Comparison of ENCODE assay signal across 16 cellular contexts in genomic region chr1:205665216-205665757, GRCh38. TPM values are rescaled to one million over a fixed set of nuclear protein-coding genes. Genes with fewer than 3 reads are reported as not detected.
DNase-seq lines count a peak whose midpoint lies in the region; ATAC-seq, FAIRE-seq and TF ChIP-seq lines count a peak whose summit lies in the region.
"Had no signal": no experiment of that assay in that cellular context is flagged by ENCODE, and none has a peak within 500 bp of the region (broad histone marks: within the 10 kb centered on the region; RNA-seq: fewer than 3 reads in every experiment).

No MANE protein-coding gene starts in this region.

- H3K36me3 Mint-ChIP-seq in activated B cell treated with CpG ODN at 0.5 μM for 24 hours (ENCODE audit: low read depth): peaks cover 11% of the 10 kb centered on the region
- H3K36me3 Mint-ChIP-seq in naive B cell: peaks cover 0 to 6% of the 10 kb centered on the region in 2 donors
- H3K36me3 Mint-ChIP-seq: CD8-positive, alpha-beta T cell had no signal

- H3K79me2 ChIP-seq in Loucy (ENCODE audit: insufficient read depth, low read length): peaks cover 42% of the 10 kb centered on the region

- CTCF ChIA-PET in activated B cell treated with CpG ODN at 0.5 μM for 24 hours (lab: Charles Lee): interaction anchor here (1.0 to 18.8 kb wide), 4 partner anchors 43 to 312 kb away, joined by 3 to 628 read pairs (median 5); no protein-coding TSS in a partner anchor

- intact Hi-C loops in activated B cell treated with CpG ODN at 0.5 μM for 24 hours (cut with micrococcal nuclease): loop anchor here (10.0 kb wide), 1 partner anchor 1160 kb away; no protein-coding TSS in a partner anchor

- no peaks in the 10 kb centered on the region for H3K9me3 ChIP-seq in Loucy (ENCODE audit: insufficient read depth, low read depth, low read length)
- H3K9me3 ChIP-seq: left lung, psoas muscle, tibial artery had no signal

- ATAC-seq in activated B cell treated with CpG ODN at 0.5 μM for 24 hours (ENCODE audit: low read depth) (no peak), naive B cell (ENCODE audit: low read depth in 2 of 2) (peak; percentile 22 to 30), GM19455 (IDR thresholded peaks at IDR 0.05; ENCODE audit: unreplicated experiment) (no peak)
- ATAC-seq: CD8-positive, alpha-beta T cell; left lung had no signal

- peak overlapping the region; percentile 3 for H3K9ac ChIP-seq in Loucy (ENCODE audit: low read depth, low read length, poor library complexity, severe bottlenecking)

- FAIRE-seq in GM12891 (lab: Jason Lieb, UNC): peak; percentile 40

- peak overlapping the region; percentile 35 for H3K4me3 Mint-ChIP-seq in activated B cell treated with CpG ODN at 0.5 μM for 24 hours
- peak overlapping the region; percentile 35 to 89 (median 64) for H3K4me3 Mint-ChIP-seq in naive B cell
- H3K4me3 Mint-ChIP-seq: CD8-positive, alpha-beta T cell had no signal

- H3K4me1 ChIP-seq in Loucy (ENCODE audit: insufficient read depth, low read length, poor library complexity, severe bottlenecking): peaks cover 47% of the 10 kb centered on the region
- H3K4me1 ChIP-seq: psoas muscle had no signal

- H3F3A ChIP-seq in Loucy (ENCODE audit: low read depth): no peaks in the 10 kb centered on the region

- no peak for TF ChIP-seq POLR2A in GM12891 (IDR thresholded peaks at IDR 0.05; ENCODE audit: low read depth, low read length)

- POLR2A ChIA-PET in activated B cell treated with CpG ODN at 0.5 μM for 24 hours (lab: Charles Lee): interaction anchor here (1.0 to 1.5 kb wide), 2 partner anchors 12 to 34 kb away, joined by 3 to 5 read pairs; no protein-coding TSS in a partner anchor

- peaks cover 23% of the 10 kb centered on the region; the same call in 1 of the 2 replicates for H3K36me3 ChIP-seq in Loucy (ENCODE audit: insufficient read depth, low read length)
- H3K36me3 ChIP-seq: left lung, tibial artery had no signal

- DNase-seq in GM12891 (ENCODE audit: insufficient read length, low spot score) (no peak), activated B cell treated with CpG ODN at 0.5 μM for 24 hours (no peak), naive B cell (peak; percentile 70), NCI-H510A (lab: John Stamatoyannopoulos, UW) (no peak), A172 (ENCODE audit: low spot score) (no peak)
- no peak for DNase-seq in NK-92 treated with Interleukin-12 subunit alpha and Interleukin-12 subunit beta, amount 100 ng/mL, for 24 hours (lab: John Stamatoyannopoulos, UW)
- DNase-seq: activated CD4-positive, alpha-beta T cell treated with anti-CD3 and anti-CD28 coated beads, Interleukin-2, amount 50 U/mL, for 1 hour; activated gamma-delta T cell treated with Interleukin-2 at 50 U/mL for 16 hours; CD8-positive, alpha-beta T cell; left lung; NCI-H2029 treated with DMSO at 0.1 percent for 48 hours; psoas muscle; SHP77 treated with DMSO at 0.1 percent for 48 hours; tibial artery had no signal

- H3K27me3 Mint-ChIP-seq in activated B cell treated with CpG ODN at 0.5 μM for 24 hours: no peaks in the 10 kb centered on the region
- H3K27me3 Mint-ChIP-seq in naive B cell: no peaks in the 10 kb centered on the region

- H2AFZ ChIP-seq in Loucy (ENCODE audit: low read length): no peak overlapping the region

- no peaks in the 10 kb centered on the region for H3K9me2 ChIP-seq in Loucy (replicated peaks; ENCODE audit: low read depth, low read length)

- peak overlapping the region; percentile 2 for H3K4me2 ChIP-seq in Loucy (ENCODE audit: low read depth, low read length, poor library complexity, severe bottlenecking)

- H4K20me1 ChIP-seq in Loucy (ENCODE audit: insufficient read depth, low read length, poor library complexity, severe bottlenecking): no peaks in the 10 kb centered on the region

- H3K27ac Mint-ChIP-seq in activated B cell treated with CpG ODN at 0.5 μM for 24 hours (peak overlapping the region; percentile 81), naive B cell (peak overlapping the region; percentile 87 to 97 (median 95))
- H3K27ac Mint-ChIP-seq: CD8-positive, alpha-beta T cell had no signal

- peaks cover 65% of the 10 kb centered on the region for H3K4me1 Mint-ChIP-seq in activated B cell treated with CpG ODN at 0.5 μM for 24 hours
- H3K4me1 Mint-ChIP-seq in naive B cell: peaks cover 69 to 95% (median 89%) of the 10 kb centered on the region in 3 donors

- no peaks in the 10 kb centered on the region for H3K27me3 ChIP-seq in Loucy (ENCODE audit: insufficient read depth, low read length, poor library complexity, severe bottlenecking)

- H3K4me3 ChIP-seq in Loucy (ENCODE audit: low read length, poor library complexity, severe bottlenecking): no peak overlapping the region
- H3K4me3 ChIP-seq: left lung, psoas muscle, tibial artery had no signal

- no peaks in the 10 kb centered on the region for H3K9me3 Mint-ChIP-seq in activated B cell treated with CpG ODN at 0.5 μM for 24 hours
- no peaks in the 10 kb centered on the region for H3K9me3 Mint-ChIP-seq in naive B cell
- H3K9me3 Mint-ChIP-seq: CD8-positive, alpha-beta T cell had no signal

- TF ChIP-seq CTCF in Loucy (conservative IDR thresholded peaks at IDR 0.05; ENCODE audit: low read length): no peak
- TF ChIP-seq CTCF in activated B cell treated with CpG ODN at 0.5 μM for 24 hours (IDR thresholded peaks at IDR 0.05): no peak

TF ChIP-seq in GM12891, 5 proteins besides CTCF, POLR2A, EP300 and RAD21:
- TF ChIP-seq POU2F2 (IDR thresholded peaks at IDR 0.05; ENCODE audit: low read depth, low read length) (no peak), PAX5 (IDR thresholded peaks at IDR 0.05; ENCODE audit: insufficient read depth, low read length, severe bottlenecking) (no peak), TAF1 (IDR thresholded peaks at IDR 0.05; ENCODE audit: low read depth, low read length) (no peak), POLR2AphosphoS5 (IDR thresholded peaks at IDR 0.05; ENCODE audit: low read depth, low read length) (no peak)

RNA-seq across cellular contexts. Expression of gene SLC45A3, which starts 15.0 kb away (rescaled TPM):
- 1.4 TPM for polyA plus RNA-seq in GM12891 (2012; ENCODE audit: low read depth, missing spikeins)
- 6.9 and 7.4 TPM in 2 replicates for total RNA-seq in activated B cell treated with CpG ODN at 0.5 μM for 24 hours
- 1 to 10 TPM in 5 of 6 donors, under 1 TPM in 1; 0.96 to 5.4 (median 4.0) TPM for polyA plus RNA-seq in naive B cell (ENCODE audit: low read depth in 6 of 6)
- 11.1 and 13.0 TPM in 2 replicates for total RNA-seq in A172 (2014; rRNA removed; shearing (Covaris generic))

RNA-seq across cellular contexts. Expression of gene ELK4, which starts 33.5 kb away (rescaled TPM):
- polyA plus RNA-seq in GM12891 (2012; ENCODE audit: low read depth, missing spikeins): 5.5 TPM
- 130 and 141 TPM in 2 replicates for total RNA-seq in activated B cell treated with CpG ODN at 0.5 μM for 24 hours
- 10 to 100 TPM in 1 of 6 donors, 1 to 10 TPM in 5; 4.8 to 10.2 (median 6.0) TPM for polyA plus RNA-seq in naive B cell (ENCODE audit: low read depth in 6 of 6)
- 17.7 and 18.4 TPM in 2 replicates for total RNA-seq in A172 (2014; rRNA removed; shearing (Covaris generic))

Comparison
In these comparisons a context has a peak if more than half of its experiments do, and no peak if none do; other contexts are left out.
1. ATAC-seq: peak in naive B cell (2 of 2); none in activated B cell treated with CpG ODN at 0.5 μM for 24 hours (single experiment) and GM19455 (single experiment).